ENCODE assay signal across 8 cellular contexts in the genomic region with DNA sequence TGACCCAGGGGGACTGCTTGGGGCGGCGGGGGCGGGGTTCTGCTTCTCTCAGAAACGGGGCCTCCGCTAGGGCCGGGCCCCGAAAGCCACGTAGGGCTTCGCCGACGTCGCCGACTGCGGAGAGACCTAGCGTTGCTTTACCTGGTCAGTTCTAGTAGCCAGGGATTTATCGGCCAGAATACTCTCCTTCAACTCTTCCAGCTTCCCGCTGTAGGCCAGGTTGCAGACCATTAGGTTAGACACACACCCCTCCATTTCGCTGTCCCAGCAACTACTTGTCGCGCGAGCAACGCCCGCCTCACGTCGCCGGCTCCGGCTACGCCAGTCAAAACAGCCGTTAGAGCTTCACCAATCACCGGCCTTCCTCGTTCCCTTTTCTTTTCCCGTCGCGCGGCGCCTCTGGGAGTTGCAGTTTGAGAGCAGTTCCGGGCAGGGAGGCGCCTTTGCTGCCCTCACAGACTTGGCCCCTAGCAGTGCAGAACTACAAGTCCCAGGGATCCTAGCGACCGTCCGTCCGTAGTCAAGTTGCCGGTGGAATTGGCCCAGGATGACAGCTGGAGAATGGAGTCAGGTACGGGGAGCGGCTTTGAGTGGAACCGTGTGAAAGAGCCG. TPM values are rescaled to one million over a fixed set of nuclear protein-coding genes. Genes with fewer than 3 reads are reported as not detected.
DNase-seq lines count a peak whose midpoint lies in the region; ATAC-seq and TF ChIP-seq lines count a peak whose summit lies in the region.

A gene with protein sequence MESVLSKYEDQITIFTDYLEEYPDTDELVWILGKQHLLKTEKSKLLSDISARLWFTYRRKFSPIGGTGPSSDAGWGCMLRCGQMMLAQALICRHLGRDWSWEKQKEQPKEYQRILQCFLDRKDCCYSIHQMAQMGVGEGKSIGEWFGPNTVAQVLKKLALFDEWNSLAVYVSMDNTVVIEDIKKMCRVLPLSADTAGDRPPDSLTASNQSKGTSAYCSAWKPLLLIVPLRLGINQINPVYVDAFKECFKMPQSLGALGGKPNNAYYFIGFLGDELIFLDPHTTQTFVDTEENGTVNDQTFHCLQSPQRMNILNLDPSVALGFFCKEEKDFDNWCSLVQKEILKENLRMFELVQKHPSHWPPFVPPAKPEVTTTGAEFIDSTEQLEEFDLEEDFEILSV (plus strand): TSS at position 513 of the 612 bp plus-strand sequence. CDS start 49 bp downstream, at position 562.
A gene with protein sequence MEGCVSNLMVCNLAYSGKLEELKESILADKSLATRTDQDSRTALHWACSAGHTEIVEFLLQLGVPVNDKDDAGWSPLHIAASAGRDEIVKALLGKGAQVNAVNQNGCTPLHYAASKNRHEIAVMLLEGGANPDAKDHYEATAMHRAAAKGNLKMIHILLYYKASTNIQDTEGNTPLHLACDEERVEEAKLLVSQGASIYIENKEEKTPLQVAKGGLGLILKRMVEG (minus strand): TSS at position 277 of the 612 bp plus-strand sequence. CDS start 22 bp downstream, at position 255.

- no peaks in the 10 kb centered on the region for H3K9me3 ChIP-seq in PC-3 (ENCODE audit: low read length)
- H3K9me3 ChIP-seq in mucosa of rectum (ENCODE audit: control insufficient read depth in 2 of 2, low read length in 2 of 2): no peaks in the 10 kb centered on the region

- POLR2A ChIA-PET in PC-3 (lab: Charles Lee; ENCODE audit: unreplicated experiment): interaction anchor here (0.5 to 1.0 kb wide), 4 partner anchors 8 to 463 kb away, joined by 3 read pairs; a partner anchor contains a TSS

- TF ChIP-seq CTCF in PC-3 (conservative IDR thresholded peaks at IDR 0.05; ENCODE audit: low read depth, low read length): no peak

- H4K20me1 ChIP-seq in PC-3 (ENCODE audit: low read length): no peaks in the 10 kb centered on the region

- no peaks in the 10 kb centered on the region for H3K27me3 ChIP-seq in PC-3 (ENCODE audit: low read length)
- no peaks in the 10 kb centered on the region for H3K27me3 ChIP-seq in mucosa of rectum (ENCODE audit: control insufficient read depth in 2 of 2, insufficient read depth in 2 of 2, low read length in 2 of 2)

- no peaks in the 10 kb centered on the region for H3K9me2 ChIP-seq in PC-3 (replicated peaks; ENCODE audit: low read length)

- peak within 1 kb of the TSS; percentile 84 for H3K9ac ChIP-seq in PC-3 (ENCODE audit: low read length)
- H3K9ac ChIP-seq in mucosa of rectum (ENCODE audit: low read depth in 1 of 2, low read length in 2 of 2): peak within 1 kb of the TSS; percentile 75 to 89

- H3F3A ChIP-seq in PC-3 (ENCODE audit: low read length, unreplicated experiment): no peaks in the 10 kb centered on the region

- DNase-seq in DMS79 (lab: John Stamatoyannopoulos, UW) (peak; percentile 89), KBM-7 (peak; percentile 99), PC-3 (peak; percentile 96), activated T-cell treated with anti-CD3 and anti-CD28 coated beads for 48 hours (ENCODE audit: low read depth) (peak; percentile 81), erythroblast (lab: John Stamatoyannopoulos, UW) (peak; percentile 94 to 95)
- peak; percentile 60 to 76 for DNase-seq in stimulated activated CD8-positive, alpha-beta memory T cell treated with anti-CD3 and anti-CD28 coated beads, Interleukin-4, amount 100 ng/mL, for 4 hours (ENCODE audit: low read depth in 2 of 2, low spot score in 1 of 2)

- peak; percentile 96 for ATAC-seq in GM21737 (IDR thresholded peaks at IDR 0.05; ENCODE audit: unreplicated experiment)
- peak; percentile 90 for ATAC-seq in PC-3

- H3K36me3 ChIP-seq in PC-3 (ENCODE audit: low read depth, low read length) (peaks cover 10% of the 10 kb centered on the region; the same call in 1 of the 2 replicates), mucosa of rectum (ENCODE audit: control insufficient read depth in 2 of 2, insufficient read depth in 2 of 2, low read length in 2 of 2) (peaks cover 3 to 4% of the 10 kb centered on the region in 2 donors)

- in situ Hi-C loops in KBM-7 (cut with MboI; ENCODE audit: low pct_unique_long_range_greater_than_20kb, low sequenced_read_pairs): no loop called here

- peak within 1 kb of the TSS; percentile 60 for H3K27ac ChIP-seq in PC-3 (ENCODE audit: low read length)
- H3K27ac ChIP-seq in mucosa of rectum (ENCODE audit: low read depth in 2 of 2, low read length in 2 of 2): peak within 1 kb of the TSS; percentile 77 to 84

- peak; percentile 91 for TF ChIP-seq POLR2A in erythroblast (IDR thresholded peaks at IDR 0.05; ENCODE audit: low read length)

- H2AFZ ChIP-seq in PC-3 (ENCODE audit: low read length): peak within 1 kb of the TSS; percentile 90

- H3K4me1 ChIP-seq in PC-3 (ENCODE audit: insufficient read depth, low read length) (0 out of 2 replicates have a peak, but pooled peaks cover 8% of the 10 kb centered on the region), mucosa of rectum (ENCODE audit: control insufficient read depth in 2 of 2, insufficient read depth in 2 of 2, low read length in 2 of 2) (peaks cover 0 to 7% of the 10 kb centered on the region in 2 donors)

- intact Hi-C loops in PC-3 (cut with micrococcal nuclease): loop anchor here (2.0 to 5.0 kb wide), 2 partner anchors 47 to 974 kb away; a partner anchor contains a TSS

- no TSS peak for BruUV-seq in PC-3 (replicated peaks; lab: Mats Ljungman, UMichigan)

- peak within 1 kb of the TSS; percentile 84 for H3K4me2 ChIP-seq in PC-3 (ENCODE audit: low read length)

- CTCF ChIA-PET in PC-3 (lab: Charles Lee): interaction anchor here (1.3 kb wide), 1 partner anchor 48 kb away, joined by 3 read pairs; no protein-coding TSS in a partner anchor

- H3K79me2 ChIP-seq in PC-3 (ENCODE audit: low read length): peaks cover 61% of the 10 kb centered on the region

- H3K4me3 ChIP-seq in PC-3 (ENCODE audit: low read length) (peak within 1 kb of the TSS; percentile 87), mucosa of rectum (ENCODE audit: low read length in 2 of 2) (peak within 1 kb of the TSS; percentile 82 to 87)

RNA-seq across cellular contexts. Expression of the first gene that starts in this region (rescaled TPM):
- total RNA-seq in PC-3 (2014; rRNA removed): 15.0 and 21.0 TPM in 2 replicates

RNA-seq across cellular contexts. Expression of the second gene that starts in this region (rescaled TPM):
- 88.2 and 102 TPM in 2 replicates for total RNA-seq in PC-3 (2014; rRNA removed)

Comparison
In these comparisons a context has a peak if more than half of its experiments do, and no peak if none do; other contexts are left out.
1. Peak in every context shown above with its lines: DNase-seq, ATAC-seq, H3K4me3 ChIP-seq and H3K27ac ChIP-seq.